Comparison of ENCODE assay signal across 29 cellular contexts in genomic region chr16:64174327-64174726, GRCh38.
"Had no signal": no experiment of that assay in that cellular context is flagged by ENCODE, and none has a peak within 500 bp of the region (broad histone marks: within the 10 kb centered on the region; RNA-seq: fewer than 3 reads in every experiment).

No MANE protein-coding gene starts in this region.

- H3K27ac ChIP-seq: cardiac muscle cell, SJSA1, WERI-Rb-1 had no signal

- H3K9ac ChIP-seq: SK-N-SH had no signal

- H3K27me3 ChIP-seq: cardiac muscle cell, MG63, SJSA1 had no signal

- H3K4me3 ChIP-seq: cardiac muscle cell, MG63, SJSA1 had no signal

- H3K4me2 ChIP-seq: SK-N-SH had no signal

- H3K9me2 ChIP-seq: SK-N-SH had no signal

- H3K36me3 ChIP-seq: cardiac muscle cell, MG63, SJSA1, WERI-Rb-1 had no signal

- ATAC-seq: activated CD8-positive, alpha-beta memory T cell treated with anti-CD3 and anti-CD28 coated beads, Interleukin-2, amount 10 ng/mL, durations not matched to agents 7 days and 5 days; activated naive CD8-positive, alpha-beta T cell treated with anti-CD3 and anti-CD28 coated beads, Interleukin-2, amount 50 U/mL, for 24 hours; T-cell; T-helper 17 cell had no signal

- H3K4me1 ChIP-seq: SJSA1 had no signal

- DNase-seq: activated CD4-positive, alpha-beta memory T cell treated with anti-CD3 and anti-CD28 coated beads, Interleukin-2, amount 10 ng/mL, durations not matched to agents 7 days and 5 days; activated CD4-positive, alpha-beta T cell treated with anti-CD3 and anti-CD28 coated beads for 1 hour; activated CD4-positive, alpha-beta T cell treated with anti-CD3 and anti-CD28 coated beads for 48 hours; activated CD4-positive, CD25-positive, alpha-beta regulatory T cell; activated CD8-positive, alpha-beta memory T cell treated with anti-CD3 and anti-CD28 coated beads for 24 hours; activated CD8-positive, alpha-beta memory T cell treated with anti-CD3 and anti-CD28 coated beads, Interleukin-2, amount 10 ng/mL, durations not matched to agents 7 days and 5 days; activated CD8-positive, alpha-beta memory T cell treated with anti-CD3 and anti-CD28 coated beads, Interleukin-2, amount 50 U/mL, for 48 hours; activated effector memory CD4-positive, alpha-beta T cell treated with Interleukin-2 at 50 U/mL for 16 hours; activated naive CD4-positive, alpha-beta T cell treated with anti-CD3 and anti-CD28 coated beads, Interleukin-2, amount 10 ng/mL, durations not matched to agents 7 days and 5 days; activated naive CD8-positive, alpha-beta T cell treated with anti-CD3 and anti-CD28 coated beads, Interleukin-2, amount 50 U/mL, for 24 hours; activated T-cell treated with anti-CD3 and anti-CD28 coated beads, Interleukin-2, amount 50 U/mL, for 48 hours; anterior cingulate cortex; MG63; NCI-H1092; NCI-H1436 treated with DMSO at 0.1 percent for 48 hours; NCI-H1694 treated with DMSO at 0.1 percent for 48 hours; NCI-H2029; NCI-H345; NCI-H526; NCI-H748 treated with DMSO at 0.1 percent for 48 hours; NK-92 treated with Interleukin-12 subunit alpha and Interleukin-12 subunit beta, amount 100 ng/mL, for 24 hours; OCI-M1; SHP77 treated with DMSO at 0.1 percent for 48 hours; SK-N-SH; T-cell; T-helper 17 cell; WERI-Rb-1 had no signal

- H3K9me3 ChIP-seq: MG63, SJSA1, SK-N-SH had no signal
